8 cellular contexts compared by ENCODE assay signal in genomic region chr11:86151188-86152005, GRCh38.
DNase-seq lines count a peak whose midpoint lies in the region; ATAC-seq and TF ChIP-seq lines count a peak whose summit lies in the region.

No MANE protein-coding gene starts in this region.

- H3K9me3 ChIP-seq in Caco-2 (no peaks in the 10 kb centered on the region), GM23248 (ENCODE audit: low read depth) (no peaks in the 10 kb centered on the region), psoas muscle (no peaks in the 10 kb centered on the region)

- H3K27ac Mint-ChIP-seq in Caco-2 (ENCODE audit: unreplicated experiment) (peak overlapping the region; percentile 2), T-cell (peak overlapping the region; percentile 44 to 53)

- H3K36me3 Mint-ChIP-seq in Caco-2 (ENCODE audit: insufficient read depth, unreplicated experiment) (no peaks in the 10 kb centered on the region), T-cell (no peaks in the 10 kb centered on the region)

- H3K4me1 Mint-ChIP-seq in Caco-2 (ENCODE audit: low read depth, unreplicated experiment) (peaks cover 24% of the 10 kb centered on the region), T-cell (peaks cover 16 to 23% (median 17%) of the 10 kb centered on the region in 3 donors)

- POLR2A ChIA-PET in Caco-2 (lab: Charles Lee) (interaction anchor here (0.6 kb wide), 1 partner anchor 82 kb away, joined by 3 read pairs; no protein-coding TSS in a partner anchor), T-cell (lab: Charles Lee) (no interaction called here)

- H3K4me1 ChIP-seq in Caco-2 (peaks cover 32% of the 10 kb centered on the region), GM23248 (ENCODE audit: insufficient read depth) (peaks cover 31% of the 10 kb centered on the region), psoas muscle (peaks cover 18% of the 10 kb centered on the region)

- peak overlapping the region; percentile 53 for H2AFZ ChIP-seq in GM23248

- no peaks in the 10 kb centered on the region for H4K20me1 ChIP-seq in GM23248 (ENCODE audit: insufficient read depth)

- TF ChIP-seq CTCF in Caco-2 (IDR thresholded peaks at IDR 0.05; ENCODE audit: insufficient read depth in 1 of 2, low read depth in 1 of 2, low read length in 1 of 2, severe bottlenecking in 1 of 2, unreplicated experiment in 1 of 2), result no peak
- TF ChIP-seq CTCF in psoas muscle (IDR thresholded peaks at IDR 0.05), result no peak

- H3K4me3 ChIP-seq in Caco-2 (ENCODE audit: low read depth, low read length) (no peak overlapping the region), GM23248 (peak overlapping the region; percentile 50), psoas muscle (no peak overlapping the region)

- CTCF ChIA-PET in Caco-2 (lab: Charles Lee), result interaction anchor here (1.1 to 1.9 kb wide), 2 partner anchors 43 to 110 kb away, joined by 3 to 5 read pairs; no protein-coding TSS in a partner anchor
- CTCF ChIA-PET in T-cell (lab: Charles Lee), result interaction anchor here (1.0 to 1.4 kb wide), 2 partner anchors 38 to 42 kb away, joined by 3 read pairs; no protein-coding TSS in a partner anchor

- H3K27ac ChIP-seq in GM23248, result peak overlapping the region; percentile 85
- peak overlapping the region; percentile 33 for H3K27ac ChIP-seq in psoas muscle

- no peaks in the 10 kb centered on the region for H3K9me3 Mint-ChIP-seq in Caco-2 (ENCODE audit: unreplicated experiment)
- no peaks in the 10 kb centered on the region for H3K9me3 Mint-ChIP-seq in T-cell

- peak overlapping the region; percentile 58 for H3K9ac ChIP-seq in GM23248

- no peak for DNase-seq in Caco-2
- DNase-seq in GM23248, result peak; percentile 58
- peak in 1 of 34 experiments; percentile 4 for DNase-seq in T-cell
- peak; percentile 74 for DNase-seq in globus pallidus (ENCODE audit: low spot score)
- DNase-seq in psoas muscle, result no peak
- no peak for DNase-seq in GOT3 (lab: John Stamatoyannopoulos, UW)
- DNase-seq in stimulated activated naive CD4-positive, alpha-beta T cell (lab: John Stamatoyannopoulos, UW), result no peak
- DNase-seq in NCI-H1048 (lab: John Stamatoyannopoulos, UW), result no peak

- H3K79me2 ChIP-seq in GM23248 (ENCODE audit: insufficient read depth), result no peaks in the 10 kb centered on the region

- H3K27me3 ChIP-seq in Caco-2 (replicated peaks; ENCODE audit: control insufficient read depth, insufficient read depth, low read length), result no peaks in the 10 kb centered on the region
- no peaks in the 10 kb centered on the region for H3K27me3 ChIP-seq in GM23248 (replicated peaks; ENCODE audit: insufficient read depth)
- H3K27me3 ChIP-seq in psoas muscle (ENCODE audit: insufficient read depth in 3 of 3, low read length in 2 of 3), result no peaks in the 10 kb centered on the region

- H3K27me3 Mint-ChIP-seq in Caco-2 (ENCODE audit: insufficient read depth, unreplicated experiment), result no peaks in the 10 kb centered on the region
- no peaks in the 10 kb centered on the region for H3K27me3 Mint-ChIP-seq in T-cell

- 0 to 3% methylated on average over 3 of the region's 3 CpGs for WGBS in GM23248 (ENCODE audit: low coverage in 1 of 2, low lambda C conversion rate in 2 of 2, missing lambda C conversion rate in 2 of 2), 2 experiments
- 10 to 15% (median 12%) methylated on average over 3 of the region's 3 CpGs for WGBS in psoas muscle, 3 donors

- ATAC-seq in T-cell (replicated peaks in 1 of 4) (peak in 3 of 4 experiments; percentile 12 to 46 (median 33)), psoas muscle (peak in 3 of 4 donors; percentile 11 to 55 (median 42))

- peak overlapping the region; percentile 67 for H3K4me2 ChIP-seq in GM23248 (ENCODE audit: unreplicated experiment)

- intact Hi-C loops in Caco-2 (cut with micrococcal nuclease; ENCODE audit: unreplicated experiment) (no loop called here), psoas muscle (cut with DNase I) (no loop called here)

- H3K4me3 Mint-ChIP-seq in Caco-2 (ENCODE audit: unreplicated experiment) (no peak overlapping the region), T-cell (no peak overlapping the region)

- in situ Hi-C loops in GM23248 (cut with MboI), result no loop called here

- no peaks in the 10 kb centered on the region for H3K36me3 ChIP-seq in Caco-2 (ENCODE audit: control insufficient read depth, insufficient read depth, low read length)
- no peaks in the 10 kb centered on the region for H3K36me3 ChIP-seq in GM23248 (ENCODE audit: low read depth)
- H3K36me3 ChIP-seq in psoas muscle (ENCODE audit: insufficient read depth in 1 of 2, low read depth in 1 of 2), result no peaks in the 10 kb centered on the region

- H3F3A ChIP-seq in GM23248 (ENCODE audit: insufficient read depth), result peaks cover 35% of the 10 kb centered on the region

- no peaks in the 10 kb centered on the region for H3K9me2 ChIP-seq in GM23248 (ENCODE audit: insufficient read depth)

- no TSS peak for BruUV-seq in Caco-2 (replicated peaks; lab: Mats Ljungman, UMichigan)

Comparison
In these comparisons a context has a peak if more than half of its experiments do, and no peak if none do; other contexts are left out.
1. DNase-seq: peak in GM23248 (single experiment) and globus pallidus (single experiment); none in Caco-2 (0 of 2), psoas muscle (0 of 2), GOT3 (single experiment), stimulated activated naive CD4-positive, alpha-beta T cell (0 of 6) and NCI-H1048 (single experiment).